In the genomic region with DNA sequence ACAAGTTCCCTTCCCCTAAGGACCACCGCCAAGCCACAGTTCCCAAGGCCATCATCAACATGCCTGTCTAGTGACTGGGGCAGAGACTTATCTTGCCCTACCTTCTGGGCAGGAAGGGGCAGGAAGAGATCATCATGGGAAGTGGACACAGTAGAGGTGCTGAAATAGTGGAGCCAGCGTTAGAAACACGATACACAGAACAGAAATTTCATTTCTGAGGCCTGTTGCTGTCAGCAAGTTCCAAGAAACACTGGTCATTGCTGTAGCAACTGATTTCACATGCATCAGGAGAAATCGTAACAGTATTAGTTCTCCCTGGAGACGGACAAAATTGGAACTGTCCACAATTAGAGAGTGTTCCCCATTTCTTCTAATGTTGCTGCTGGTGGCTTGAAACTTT, we compare ENCODE assay signal across 22 cellular contexts.
DNase-seq lines count a peak whose midpoint lies in the region; ATAC-seq and TF ChIP-seq lines count a peak whose summit lies in the region.
"Had no signal": no experiment of that assay in that cellular context is flagged by ENCODE, and none has a peak within 500 bp of the region (broad histone marks: within the 10 kb centered on the region; RNA-seq: fewer than 3 reads in every experiment).

No MANE protein-coding gene starts in this region.

- H3K36me3 ChIP-seq in cardiac muscle cell = no peaks in the 10 kb centered on the region
- H3K36me3 ChIP-seq in muscle layer of colon (ENCODE audit: insufficient read depth, low read length) = no peaks in the 10 kb centered on the region
- H3K36me3 ChIP-seq in mesendoderm (ENCODE audit: control insufficient read depth, insufficient read depth, low read length) = no peaks in the 10 kb centered on the region

- H3K4ac ChIP-seq in mesendoderm (ENCODE audit: low read depth, low read length) = no peak overlapping the region

- no peak overlapping the region for H3K4me3 ChIP-seq in cardiac muscle cell
- H3K4me3 ChIP-seq in muscle layer of colon (ENCODE audit: low read depth in 1 of 2, low read length in 2 of 2) = no peak overlapping the region
- H3K4me3 ChIP-seq in mesendoderm (ENCODE audit: low read length) = no peak overlapping the region
- H3K4me3 ChIP-seq: dorsolateral prefrontal cortex had no signal

- H3K4me2 ChIP-seq in mesendoderm (ENCODE audit: low read length) = no peak overlapping the region

- no peak overlapping the region for H2BK5ac ChIP-seq in mesendoderm (ENCODE audit: low read length)

- H3K9me3 ChIP-seq in cardiac muscle cell (ENCODE audit: low read depth) = no peaks in the 10 kb centered on the region
- no peaks in the 10 kb centered on the region for H3K9me3 ChIP-seq in muscle layer of colon (ENCODE audit: low read length)

- WGBS in mesendoderm (ENCODE audit: extremely low coverage, insufficient coverage, low lambda C conversion rate) = no CpG with 5 or more reads among the region's 5 CpGs

- no peak overlapping the region for H2AK5ac ChIP-seq in mesendoderm (ENCODE audit: low read length)

- H4K5ac ChIP-seq in mesendoderm (ENCODE audit: low read length) = no peak overlapping the region

- no peak overlapping the region for H3K23ac ChIP-seq in mesendoderm (ENCODE audit: low read length)

- no peak for TF ChIP-seq CTCF in cardiac muscle cell (IDR thresholded peaks at IDR 0.05; ENCODE audit: low read depth, low read length)

- H3K79me2 ChIP-seq in mesendoderm (ENCODE audit: control insufficient read depth, insufficient read depth, low read length) = no peaks in the 10 kb centered on the region

- peak overlapping the region; percentile 49 for H3K27ac ChIP-seq in cardiac muscle cell
- H3K27ac ChIP-seq in muscle layer of colon (ENCODE audit: low read depth, low read length) = peak overlapping the region; percentile 31
- no peak overlapping the region for H3K27ac ChIP-seq in mesendoderm (ENCODE audit: low read depth, low read length)

- ATAC-seq in Right ventricle myocardium inferior = peak; percentile 86
- ATAC-seq: left colon; natural killer cell treated with Interleukin-12 subunit alpha and Interleukin-12 subunit beta and Interleukin-15 and Interleukin-18, amount 100 ng/mL, for 72 hours; stimulated activated naive B cell treated with anti-CD40 and anti-IgM and Interleukin-4, amounts not matched to agents 10 μg/mL and 1 μg/mL and 100 μg/mL, for 72 hours had no signal

- H2BK15ac ChIP-seq in mesendoderm (replicated peaks; ENCODE audit: low read depth) = no peak overlapping the region

- no peak overlapping the region for H3K18ac ChIP-seq in mesendoderm (ENCODE audit: low read length)

- H3K9ac ChIP-seq in muscle layer of colon (ENCODE audit: low read length) = no peak overlapping the region
- H3K9ac ChIP-seq in mesendoderm (ENCODE audit: low read length) = no peak overlapping the region

- no peaks in the 10 kb centered on the region for H3K79me1 ChIP-seq in mesendoderm (ENCODE audit: low read length)

- H3K4me1 ChIP-seq in cardiac muscle cell (ENCODE audit: low read depth) (peaks cover 13% of the 10 kb centered on the region), muscle layer of colon (ENCODE audit: insufficient read depth, low read length) (peaks cover 13% of the 10 kb centered on the region), mesendoderm (ENCODE audit: control insufficient read depth, low read depth, low read length) (no peaks in the 10 kb centered on the region)

- H3K27me3 ChIP-seq in cardiac muscle cell (no peaks in the 10 kb centered on the region), muscle layer of colon (ENCODE audit: control insufficient read depth in 1 of 2, insufficient read depth in 2 of 2, low read length in 2 of 2) (no peaks in the 10 kb centered on the region), mesendoderm (ENCODE audit: insufficient read depth, low read length, poor library complexity) (no peaks in the 10 kb centered on the region)
- H3K27me3 ChIP-seq: dorsolateral prefrontal cortex had no signal

- DNase-seq in Right ventricle myocardium inferior (ENCODE audit: missing footprints) = no peak
- DNase-seq in cardiac septum (ENCODE audit: low spot score) = no peak
- peak in 1 of 2 donors; percentile 62 for DNase-seq in cardiac muscle cell (ENCODE audit: low read depth in 1 of 2, low spot score in 1 of 2)
- DNase-seq in central memory CD4-positive, alpha-beta T cell = no peak
- no peak for DNase-seq in activated gamma-delta T cell treated with Interleukin-2 at 50 U/mL for 16 hours
- no peak for DNase-seq in NCI-H446 (lab: John Stamatoyannopoulos, UW)
- DNase-seq in mesendoderm = no peak
- DNase-seq: 8988T; activated CD4-positive, alpha-beta T cell treated with anti-CD3 and anti-CD28 coated beads for 4 hours; activated effector memory CD4-positive, alpha-beta T cell treated with anti-CD3 and anti-CD28 coated beads, Interleukin-2, amount 50 U/mL, for 16 hours; activated naive CD8-positive, alpha-beta T cell treated with anti-CD3 and anti-CD28 coated beads, Interleukin-2, amount 10 ng/mL, durations not matched to agents 7 days and 5 days; activated T-cell treated with anti-CD3 and anti-CD28 coated beads, Interleukin-2, amount 50 U/mL, for 1 hour; dorsolateral prefrontal cortex; Kasumi-1; left colon; midbrain; NCI-H446 treated with DMSO at 0.1 percent for 48 hours; RPMI8226; stimulated activated CD4-positive, alpha-beta T cell treated with anti-CD3 and anti-CD28 coated beads, Interleukin-4, amount 100 ng/mL, for 24 hours; stimulated activated naive B cell treated with anti-CD40 and anti-IgM and Interleukin-4, amounts not matched to agents 10 μg/mL and 1 μg/mL and 100 μg/mL, for 72 hours had no signal

- no peak overlapping the region for H4K8ac ChIP-seq in mesendoderm (ENCODE audit: low read depth, low read length)

- no peak overlapping the region for H2BK120ac ChIP-seq in mesendoderm (ENCODE audit: low read depth, low read length)

- intact Hi-C loops in Right ventricle myocardium inferior (cut with DNase I) = no loop called here
- intact Hi-C loops in cardiac septum (cut with DNase I) = no loop called here

- H3K56ac ChIP-seq in mesendoderm (ENCODE audit: low read length) = no peak overlapping the region
